ENCODE assay signal across 25 cellular contexts in genomic region chr18:55290898-55291297, GRCh38.
A peak's percentile ranks its signal among the peaks of the same experiment; 100 is the strongest.
DNase-seq lines count a peak whose midpoint lies in the region; ATAC-seq and TF ChIP-seq lines count a peak whose summit lies in the region.
"Had no signal": no experiment of that assay in that cellular context is flagged by ENCODE, and none has a peak within 500 bp of the region (broad histone marks: within the 10 kb centered on the region; RNA-seq: fewer than 3 reads in every experiment).

No MANE protein-coding gene starts in this region.

- 53 to 55% methylated on average over 2 of the region's 2 CpGs for WGBS in GM23248 (ENCODE audit: low coverage in 1 of 2, low lambda C conversion rate in 2 of 2, missing lambda C conversion rate in 2 of 2), 2 experiments

- no peak overlapping the region for H3K27ac Mint-ChIP-seq in mesothelial cell of epicardium
- H3K27ac Mint-ChIP-seq: activated CD4-positive, alpha-beta T cell treated with anti-CD3 and anti-CD28 coated beads, Interleukin-2, amount 10 ng/mL, durations not matched to agents 24 days and 14 days; activated naive CD8-positive, alpha-beta T cell; dendritic cell treated with granulocyte-macrophage colony-stimulating factor and Interleukin-4, amounts not matched to agents 40 ng/mL and 50 ng/mL, for 4 days; stimulated activated naive CD8-positive, alpha-beta T cell treated with anti-CD3 and anti-CD28 coated beads, Interleukin-15, amount 100 ng/mL, for 72 hours had no signal

- H3K9me3 ChIP-seq in GM23248 (ENCODE audit: low read depth) (no peaks in the 10 kb centered on the region), RWPE2 (ENCODE audit: severe bottlenecking) (peaks cover 2% of the 10 kb centered on the region)
- H3K9me3 ChIP-seq: breast epithelium, Peyer's patch, right atrium auricular region, tibial artery had no signal

- H3K4me1 ChIP-seq in GM23248 (ENCODE audit: insufficient read depth) = peaks cover 35% of the 10 kb centered on the region
- no peaks in the 10 kb centered on the region for H3K4me1 ChIP-seq in RWPE2 (ENCODE audit: insufficient read depth, poor library complexity, severe bottlenecking)
- H3K4me1 ChIP-seq: breast epithelium, Peyer's patch had no signal

- no peak overlapping the region for H3K9ac ChIP-seq in GM23248

- H3K4me3 ChIP-seq in GM23248 = no peak overlapping the region
- H3K4me3 ChIP-seq in RWPE2 (ENCODE audit: severe bottlenecking) = no peak overlapping the region
- H3K4me3 ChIP-seq in retinal pigment epithelial cell (ENCODE audit: low read length) = no peak overlapping the region
- H3K4me3 ChIP-seq: breast epithelium, Peyer's patch, right atrium auricular region, tibial artery had no signal

- H3F3A ChIP-seq in GM23248 (ENCODE audit: insufficient read depth) = peaks cover 29% of the 10 kb centered on the region

- no peak overlapping the region for H3K4me3 Mint-ChIP-seq in mesothelial cell of epicardium
- H3K4me3 Mint-ChIP-seq: activated CD4-positive, alpha-beta T cell treated with anti-CD3 and anti-CD28 coated beads, Interleukin-2, amount 10 ng/mL, durations not matched to agents 24 days and 14 days; activated naive CD8-positive, alpha-beta T cell; CD8-positive, alpha-beta memory T cell; dendritic cell treated with granulocyte-macrophage colony-stimulating factor and Interleukin-4, amounts not matched to agents 40 ng/mL and 50 ng/mL, for 4 days; naive B cell; stimulated activated naive CD8-positive, alpha-beta T cell treated with anti-CD3 and anti-CD28 coated beads, Interleukin-15, amount 100 ng/mL, for 72 hours had no signal

- TF ChIP-seq CTCF in RWPE2 (IDR thresholded peaks at IDR 0.05; ENCODE audit: poor library complexity, severe bottlenecking) (no peak), retinal pigment epithelial cell (conservative IDR thresholded peaks at IDR 0.05; ENCODE audit: low read depth, low read length) (no peak), mesothelial cell of epicardium (IDR thresholded peaks at IDR 0.05; ENCODE audit: unreplicated experiment) (no peak)

- no peaks in the 10 kb centered on the region for H4K20me1 ChIP-seq in GM23248 (ENCODE audit: insufficient read depth)

- H3K27me3 ChIP-seq in GM23248 (replicated peaks; ENCODE audit: insufficient read depth) (no peaks in the 10 kb centered on the region), RWPE2 (ENCODE audit: insufficient read depth, poor library complexity, severe bottlenecking) (no peaks in the 10 kb centered on the region)
- H3K27me3 ChIP-seq: breast epithelium, Peyer's patch, right atrium auricular region, tibial artery had no signal

- H3K27ac ChIP-seq in GM23248 = no peak overlapping the region
- H3K27ac ChIP-seq in RWPE2 (ENCODE audit: poor library complexity, severe bottlenecking) = no peak overlapping the region
- H3K27ac ChIP-seq: right atrium auricular region, tibial artery, VCaP had no signal

- ATAC-seq in RWPE2 (ENCODE audit: low read depth) (peak; percentile 52; the same call in 1 of the 3 replicates), HG02884 (IDR thresholded peaks at IDR 0.05; ENCODE audit: unreplicated experiment) (no peak)
- ATAC-seq: HepG2; stimulated activated naive CD8-positive, alpha-beta T cell treated with anti-CD3 and anti-CD28 coated beads, Interleukin-15, amount 100 ng/mL, for 72 hours had no signal

- peaks cover 98% of the 10 kb centered on the region for H3K79me2 ChIP-seq in GM23248 (ENCODE audit: insufficient read depth)

- no peaks in the 10 kb centered on the region for H3K9me3 Mint-ChIP-seq in mesothelial cell of epicardium
- H3K9me3 Mint-ChIP-seq: activated CD4-positive, alpha-beta T cell treated with anti-CD3 and anti-CD28 coated beads, Interleukin-2, amount 10 ng/mL, durations not matched to agents 24 days and 14 days; dendritic cell treated with granulocyte-macrophage colony-stimulating factor and Interleukin-4, amounts not matched to agents 40 ng/mL and 50 ng/mL, for 4 days; naive B cell; stimulated activated naive CD8-positive, alpha-beta T cell treated with anti-CD3 and anti-CD28 coated beads, Interleukin-15, amount 100 ng/mL, for 72 hours had no signal

- DNase-seq in GM23248 (peak; percentile 56), RWPE2 (ENCODE audit: low spot score) (no peak), fibroblast of peridontal ligament (ENCODE audit: extremely low read depth) (peak; percentile 14), retinal pigment epithelial cell (ENCODE audit: low read depth) (peak; percentile 8), hippocampal formation (lab: John Stamatoyannopoulos, UW) (no peak), mesothelial cell of epicardium (ENCODE audit: low spot score in 2 of 2, unreplicated experiment in 2 of 2) (no peak)
- DNase-seq in activated naive CD4-positive, alpha-beta T cell (lab: John Stamatoyannopoulos, UW) = no peak
- DNase-seq: activated CD4-positive, alpha-beta T cell treated with anti-CD3 and anti-CD28 coated beads, Interleukin-2, amount 10 ng/mL, durations not matched to agents 24 days and 14 days; CD8-positive, alpha-beta memory T cell; DMS79 treated with DMSO at 0.1 percent for 48 hours; mammary epithelial cell; naive B cell; NCI-H1417 treated with DMSO at 0.1 percent for 48 hours; NCI-H510A; Peyer's patch; stimulated activated naive CD8-positive, alpha-beta T cell treated with anti-CD3 and anti-CD28 coated beads, Interleukin-15, amount 100 ng/mL, for 72 hours; T-helper 2 cell; tibial artery had no signal

- H2AFZ ChIP-seq in GM23248 = 0 out of 2 replicates have a peak overlapping the region, but pooled peaks have one; percentile 23

- H3K36me3 Mint-ChIP-seq in mesothelial cell of epicardium = peaks cover 16% of the 10 kb centered on the region
- H3K36me3 Mint-ChIP-seq: activated naive CD8-positive, alpha-beta T cell; CD8-positive, alpha-beta memory T cell had no signal

- H3K4me2 ChIP-seq in GM23248 (ENCODE audit: unreplicated experiment) = peak overlapping the region; percentile 36

- peaks cover 41% of the 10 kb centered on the region for H3K4me1 Mint-ChIP-seq in mesothelial cell of epicardium
- H3K4me1 Mint-ChIP-seq: activated CD4-positive, alpha-beta T cell treated with anti-CD3 and anti-CD28 coated beads, Interleukin-2, amount 10 ng/mL, durations not matched to agents 24 days and 14 days; CD8-positive, alpha-beta memory T cell; stimulated activated naive CD8-positive, alpha-beta T cell treated with anti-CD3 and anti-CD28 coated beads, Interleukin-15, amount 100 ng/mL, for 72 hours had no signal

- no peaks in the 10 kb centered on the region for H3K9me2 ChIP-seq in GM23248 (ENCODE audit: insufficient read depth)

- no peaks in the 10 kb centered on the region for H3K27me3 Mint-ChIP-seq in mesothelial cell of epicardium (ENCODE audit: low read depth)
- H3K27me3 Mint-ChIP-seq: activated CD4-positive, alpha-beta T cell treated with anti-CD3 and anti-CD28 coated beads, Interleukin-2, amount 10 ng/mL, durations not matched to agents 24 days and 14 days; activated naive CD8-positive, alpha-beta T cell; CD8-positive, alpha-beta memory T cell; dendritic cell treated with granulocyte-macrophage colony-stimulating factor and Interleukin-4, amounts not matched to agents 40 ng/mL and 50 ng/mL, for 4 days; naive B cell; stimulated activated naive CD8-positive, alpha-beta T cell treated with anti-CD3 and anti-CD28 coated beads, Interleukin-15, amount 100 ng/mL, for 72 hours had no signal

- in situ Hi-C loops in GM23248 (cut with MboI) = no loop called here

- no peaks in the 10 kb centered on the region for H3K36me3 ChIP-seq in GM23248 (ENCODE audit: low read depth)
- no peaks in the 10 kb centered on the region for H3K36me3 ChIP-seq in RWPE2 (ENCODE audit: low read depth)
- H3K36me3 ChIP-seq: breast epithelium, Peyer's patch, right atrium auricular region, tibial artery had no signal

Comparison
In these comparisons a context has a peak if more than half of its experiments do, and no peak if none do; other contexts are left out.
1. DNase-seq: peak in GM23248 (single experiment), fibroblast of peridontal ligament (single experiment) and retinal pigment epithelial cell (single experiment); none in RWPE2 (single experiment), activated naive CD4-positive, alpha-beta T cell (0 of 4), hippocampal formation (0 of 2) and mesothelial cell of epicardium (0 of 2).